9 cellular contexts compared by ENCODE assay signal in the genomic region with DNA sequence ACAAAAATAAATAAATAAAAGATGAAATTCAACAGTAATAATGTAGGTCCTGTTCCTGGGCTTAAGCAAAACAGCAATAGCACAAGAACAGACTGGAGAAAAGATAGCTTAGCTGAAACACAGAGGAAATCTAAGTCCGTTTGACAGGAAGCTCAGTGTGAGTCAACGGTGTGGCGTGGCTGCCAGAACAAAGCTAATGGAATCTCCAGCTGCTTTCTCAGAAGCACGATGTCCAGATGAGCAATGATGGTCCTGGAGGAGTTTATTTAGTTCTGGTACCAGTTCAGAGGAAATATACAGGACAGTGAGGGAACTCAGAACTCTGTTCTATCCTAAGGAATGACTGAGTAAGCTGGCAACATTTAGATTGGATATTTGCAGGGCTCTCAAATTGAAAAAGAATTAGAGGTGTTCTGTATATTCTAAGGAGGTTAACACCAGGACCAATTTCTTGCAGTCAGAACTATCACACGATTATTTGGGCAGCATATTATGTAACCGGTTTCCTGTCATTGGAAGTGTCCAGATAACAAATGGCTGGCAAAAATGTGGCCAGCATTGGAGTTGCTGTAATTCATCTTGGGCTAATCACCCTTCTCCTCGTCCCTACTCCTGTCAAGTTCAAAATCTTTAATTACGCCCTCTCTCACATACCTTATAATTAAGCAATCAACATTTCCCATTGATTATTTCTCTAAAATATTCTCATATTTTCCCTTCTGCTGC. TPM values are rescaled to one million over a fixed set of nuclear protein-coding genes. Genes with fewer than 3 reads are reported as not detected.
A peak's percentile ranks its signal among the peaks of the same experiment; 100 is the strongest.
DNase-seq lines count a peak whose midpoint lies in the region; ATAC-seq and TF ChIP-seq lines count a peak whose summit lies in the region.
"Had no signal": no experiment of that assay in that cellular context is flagged by ENCODE, and none has a peak within 500 bp of the region (broad histone marks: within the 10 kb centered on the region; RNA-seq: fewer than 3 reads in every experiment).

No MANE protein-coding gene starts in this region.

- H3K9me3 ChIP-seq in CD8-positive, alpha-beta T cell (ENCODE audit: low read length): no peaks in the 10 kb centered on the region
- H3K9me3 ChIP-seq in neutrophil: no peaks in the 10 kb centered on the region

- POLR2A ChIA-PET in CD8-positive, alpha-beta T cell (lab: Charles Lee): interaction anchor here (0.8 to 1.6 kb wide), 2 partner anchors 10 to 25 kb away, joined by 4 to 6 read pairs; no protein-coding TSS in a partner anchor

- no peak for TF ChIP-seq CTCF in CD8-positive, alpha-beta T cell (IDR thresholded peaks at IDR 0.05)
- TF ChIP-seq CTCF in NB4 (IDR thresholded peaks at IDR 0.05; ENCODE audit: low read depth, low read length) (no peak), chondrocyte (IDR thresholded peaks at IDR 0.05) (no peak), neutrophil (IDR thresholded peaks at IDR 0.05) (no peak)

- no peaks in the 10 kb centered on the region for H3K9me3 Mint-ChIP-seq in CD8-positive, alpha-beta T cell
- peaks cover 12% of the 10 kb centered on the region for H3K9me3 Mint-ChIP-seq in chondrocyte (ENCODE audit: low read depth)

- peak overlapping the region; percentile 79 for H3K27ac Mint-ChIP-seq in CD8-positive, alpha-beta T cell
- peak overlapping the region; percentile 73 for H3K27ac Mint-ChIP-seq in chondrocyte (ENCODE audit: unreplicated experiment)

- peak in 2 of 7 experiments; percentile 22 to 33 for DNase-seq in CD8-positive, alpha-beta T cell
- DNase-seq in NB4 (ENCODE audit: low read depth) (peak; percentile 72), chondrocyte (ENCODE audit: low spot score) (no peak), LoVo (ENCODE audit: low spot score) (no peak)
- DNase-seq: NCI-H748 treated with DMSO at 0.1 percent for 48 hours had no signal

- peaks cover 61% of the 10 kb centered on the region for H3K4me1 ChIP-seq in CD8-positive, alpha-beta T cell (ENCODE audit: insufficient read depth, low read length)
- peaks cover 72 to 79% of the 10 kb centered on the region in 2 experiments for H3K4me1 ChIP-seq in neutrophil (ENCODE audit: control insufficient read depth in 1 of 2, insufficient read depth in 1 of 2, low read depth in 1 of 2, low read length in 1 of 2)

- peak overlapping the region; percentile 13 for H3K4me3 ChIP-seq in CD8-positive, alpha-beta T cell (ENCODE audit: low read depth, low read length)
- no peak overlapping the region for H3K4me3 ChIP-seq in NB4 (ENCODE audit: low read depth, low read length)
- no peak overlapping the region for H3K4me3 ChIP-seq in neutrophil (ENCODE audit: low read depth in 1 of 2, low read length in 1 of 2)

- no peak for ATAC-seq in CD8-positive, alpha-beta T cell
- ATAC-seq in GM18511 (IDR thresholded peaks at IDR 0.05; ENCODE audit: unreplicated experiment) (no peak), HG02852 (IDR thresholded peaks at IDR 0.05; ENCODE audit: unreplicated experiment) (no peak), HG03175 (IDR thresholded peaks at IDR 0.05; ENCODE audit: unreplicated experiment) (no peak)

- H3K27me3 Mint-ChIP-seq in CD8-positive, alpha-beta T cell (ENCODE audit: low read depth): no peaks in the 10 kb centered on the region
- H3K27me3 Mint-ChIP-seq in chondrocyte (ENCODE audit: low read depth): no peaks in the 10 kb centered on the region

- peaks cover 2% of the 10 kb centered on the region for H3K36me3 Mint-ChIP-seq in CD8-positive, alpha-beta T cell
- H3K36me3 Mint-ChIP-seq in chondrocyte (ENCODE audit: low read depth): no peaks in the 10 kb centered on the region

- CTCF ChIA-PET in CD8-positive, alpha-beta T cell (lab: Charles Lee): interaction anchor here (0.9 to 5.4 kb wide), 2 partner anchors 11 to 19 kb away, joined by 3 to 48 read pairs; a partner anchor contains a TSS

- no peak for TF ChIP-seq POLR2A in NB4 (IDR thresholded peaks at IDR 0.05; ENCODE audit: extremely low read depth, insufficient read length)

- no peaks in the 10 kb centered on the region for H3K36me3 ChIP-seq in CD8-positive, alpha-beta T cell (ENCODE audit: insufficient read depth, low read length)
- no peaks in the 10 kb centered on the region for H3K36me3 ChIP-seq in neutrophil

- peaks cover 78% of the 10 kb centered on the region for H3K4me1 Mint-ChIP-seq in CD8-positive, alpha-beta T cell (ENCODE audit: low read depth)
- H3K4me1 Mint-ChIP-seq in chondrocyte (ENCODE audit: low read depth): peaks cover 53% of the 10 kb centered on the region

- intact Hi-C loops in CD8-positive, alpha-beta T cell (cut with DNase I, micrococcal nuclease): loop anchor here in 1 of 2 experiments (2.0 kb wide), 1 partner anchor 13 kb away; no protein-coding TSS in a partner anchor

- peak overlapping the region; percentile 53 for H3K4me3 Mint-ChIP-seq in CD8-positive, alpha-beta T cell
- no peak overlapping the region for H3K4me3 Mint-ChIP-seq in chondrocyte (ENCODE audit: unreplicated experiment)

- H3K27ac ChIP-seq in CD8-positive, alpha-beta T cell (ENCODE audit: low read depth, low read length): no peak overlapping the region
- H3K27ac ChIP-seq in neutrophil: peak overlapping the region; percentile 86

- no peaks in the 10 kb centered on the region for H3K27me3 ChIP-seq in CD8-positive, alpha-beta T cell (ENCODE audit: insufficient read depth, low read length)
- no peaks in the 10 kb centered on the region for H3K27me3 ChIP-seq in neutrophil

RNA-seq across cellular contexts. Expression of a gene that starts 12.7 kb away (rescaled TPM):
- total RNA-seq in CD8-positive, alpha-beta T cell: 1 to 10 TPM; 5.0 to 5.6 TPM
- 2.0 to 2.4 TPM (median 2.2 TPM) in 3 replicates for total RNA-seq in chondrocyte

RNA-seq across cellular contexts. Expression of a gene that starts 24.5 kb away (rescaled TPM):
- total RNA-seq in CD8-positive, alpha-beta T cell: 10 to 100 TPM; 68.0 to 72.8 TPM
- total RNA-seq in chondrocyte: 31.1 to 38.1 TPM (median 31.2 TPM) in 3 replicates
